Comparison of ENCODE assay signal across 11 cellular contexts in genomic region chr12:52924764-52925716, GRCh38. TPM values are rescaled to one million over a fixed set of nuclear protein-coding genes. Genes with fewer than 3 reads are reported as not detected.
DNase-seq lines count a peak whose midpoint lies in the region; ATAC-seq and TF ChIP-seq lines count a peak whose summit lies in the region.
"Had no signal": no experiment of that assay in that cellular context is flagged by ENCODE, and none has a peak within 500 bp of the region (broad histone marks: within the 10 kb centered on the region; RNA-seq: fewer than 3 reads in every experiment).

No MANE protein-coding gene starts in this region.

- no peak for DNase-seq in Right ventricle myocardium superior
- no peak for DNase-seq in Right ventricle myocardium inferior (ENCODE audit: missing footprints)
- peak; percentile 33 for DNase-seq in iPS-NIHi7 (ENCODE audit: extremely low spot score)
- no peak for DNase-seq in type B pancreatic cell (ENCODE audit: extremely low spot score, unreplicated experiment)
- no peak for DNase-seq in immature natural killer cell
- no peak for DNase-seq in NCI-H2107 treated with DMSO at 0.1 percent for 48 hours (lab: John Stamatoyannopoulos, UW; ENCODE audit: unreplicated experiment)
- no peak for DNase-seq in KBM-7
- DNase-seq: activated CD4-positive, alpha-beta T cell treated with anti-CD3 and anti-CD28 coated beads for 4 hours; midbrain had no signal

- peak; percentile 40 for ATAC-seq in Right ventricle myocardium superior (ENCODE audit: poor library complexity)
- ATAC-seq in Right ventricle myocardium inferior = no peak
- ATAC-seq in activated T-helper 17 cell treated with anti-CD3 and anti-CD28 coated beads, Interleukin-2, amount 50 U/mL, for 72 hours (replicated peaks) = peak; percentile 21

- peaks cover 6% of the 10 kb centered on the region for H3K27me3 Mint-ChIP-seq in activated T-helper 17 cell treated with anti-CD3 and anti-CD28 coated beads, Interleukin-2, amount 50 U/mL, for 72 hours
- H3K27me3 Mint-ChIP-seq in type B pancreatic cell (no peaks in the 10 kb centered on the region), immature natural killer cell (ENCODE audit: low read depth in 3 of 3) (peaks cover 0 to 8% (median 2%) of the 10 kb centered on the region in 3 donors)

- no peak overlapping the region for H3K27ac Mint-ChIP-seq in activated T-helper 17 cell treated with anti-CD3 and anti-CD28 coated beads, Interleukin-2, amount 50 U/mL, for 72 hours
- peak overlapping the region; percentile 95 for H3K27ac Mint-ChIP-seq in type B pancreatic cell
- H3K27ac Mint-ChIP-seq in immature natural killer cell = no peak overlapping the region
- H3K27ac Mint-ChIP-seq: B cell had no signal

- no peak for TF ChIP-seq CTCF in type B pancreatic cell (conservative IDR thresholded peaks at IDR 0.05)

- H3K4me3 Mint-ChIP-seq in activated T-helper 17 cell treated with anti-CD3 and anti-CD28 coated beads, Interleukin-2, amount 50 U/mL, for 72 hours = no peak overlapping the region
- peak overlapping the region; percentile 45 for H3K4me3 Mint-ChIP-seq in type B pancreatic cell
- no peak overlapping the region for H3K4me3 Mint-ChIP-seq in immature natural killer cell
- H3K4me3 Mint-ChIP-seq: B cell had no signal

- intact Hi-C loops in Right ventricle myocardium superior (cut with DNase I) (no loop called here), Right ventricle myocardium inferior (cut with DNase I) (loop anchor here (5.0 kb wide), 1 partner anchor 38 kb away; no protein-coding TSS in a partner anchor)

- no peaks in the 10 kb centered on the region for H3K4me1 Mint-ChIP-seq in activated T-helper 17 cell treated with anti-CD3 and anti-CD28 coated beads, Interleukin-2, amount 50 U/mL, for 72 hours
- H3K4me1 Mint-ChIP-seq in type B pancreatic cell (ENCODE audit: unreplicated experiment) (peaks cover 46% of the 10 kb centered on the region), immature natural killer cell (no peaks in the 10 kb centered on the region)
- H3K4me1 Mint-ChIP-seq: B cell had no signal

- H3K36me3 Mint-ChIP-seq in activated T-helper 17 cell treated with anti-CD3 and anti-CD28 coated beads, Interleukin-2, amount 50 U/mL, for 72 hours (ENCODE audit: low read depth) = no peaks in the 10 kb centered on the region
- H3K36me3 Mint-ChIP-seq in type B pancreatic cell (no peaks in the 10 kb centered on the region), immature natural killer cell (peaks cover 0 to 3% (median 0%) of the 10 kb centered on the region in 3 donors)

- in situ Hi-C loops in KBM-7 (cut with MboI; ENCODE audit: low pct_unique_long_range_greater_than_20kb, low sequenced_read_pairs) = no loop called here

- no peaks in the 10 kb centered on the region for H3K9me3 Mint-ChIP-seq in activated T-helper 17 cell treated with anti-CD3 and anti-CD28 coated beads, Interleukin-2, amount 50 U/mL, for 72 hours
- H3K9me3 Mint-ChIP-seq in type B pancreatic cell (no peaks in the 10 kb centered on the region), immature natural killer cell (no peaks in the 10 kb centered on the region)

RNA-seq across cellular contexts. Expression of gene KRT8, which starts 20.2 kb away (rescaled TPM):
- total RNA-seq in Right ventricle myocardium superior (104 TPM), Right ventricle myocardium inferior (117 TPM), type B pancreatic cell (ENCODE audit: low replicate concordance) (768 and 2,227 TPM in 2 replicates)
- total RNA-seq in activated T-helper 17 cell treated with anti-CD3 and anti-CD28 coated beads, Interleukin-2, amount 50 U/mL, for 72 hours = 1 to 10 TPM in 1 of 2 donors, under 1 TPM in 1; 0.22 to 1.2 TPM
- polyA plus RNA-seq in immature natural killer cell = not detected

RNA-seq across cellular contexts. Expression of gene KRT18, which starts 23.9 kb away (rescaled TPM):
- 7.0 TPM for total RNA-seq in Right ventricle myocardium superior
- 6.6 TPM for total RNA-seq in Right ventricle myocardium inferior
- total RNA-seq in activated T-helper 17 cell treated with anti-CD3 and anti-CD28 coated beads, Interleukin-2, amount 50 U/mL, for 72 hours = 1 to 10 TPM; 3.4 to 4.8 TPM
- 480 and 1,293 TPM in 2 replicates for total RNA-seq in type B pancreatic cell (ENCODE audit: low replicate concordance)
- polyA plus RNA-seq in immature natural killer cell = under 1 TPM in 1 of 3 donors, not detected in 2; 0.60 TPM

Comparison
In these comparisons a context has a peak if more than half of its experiments do, and no peak if none do; other contexts are left out.
1. RNA of gene KRT8, which starts 20.2 kb away (total RNA-seq): 768 to 2,227 TPM in type B pancreatic cell, 117 TPM in Right ventricle myocardium inferior (single experiment) and 104 TPM in Right ventricle myocardium superior (single experiment); 0.22 to 1.2 TPM in activated T-helper 17 cell treated with anti-CD3 and anti-CD28 coated beads, Interleukin-2, amount 50 U/mL, for 72 hours; every median in the first group is over 10 times any median in the second.
2. RNA of gene KRT18, which starts 23.9 kb away (total RNA-seq): 480 to 1,293 TPM in type B pancreatic cell; 7.0 TPM in Right ventricle myocardium superior (single experiment), 6.6 TPM in Right ventricle myocardium inferior (single experiment) and 3.4 to 4.8 TPM in activated T-helper 17 cell treated with anti-CD3 and anti-CD28 coated beads, Interleukin-2, amount 50 U/mL, for 72 hours; every median in the first group is over 10 times any median in the second.